In the genomic region with DNA sequence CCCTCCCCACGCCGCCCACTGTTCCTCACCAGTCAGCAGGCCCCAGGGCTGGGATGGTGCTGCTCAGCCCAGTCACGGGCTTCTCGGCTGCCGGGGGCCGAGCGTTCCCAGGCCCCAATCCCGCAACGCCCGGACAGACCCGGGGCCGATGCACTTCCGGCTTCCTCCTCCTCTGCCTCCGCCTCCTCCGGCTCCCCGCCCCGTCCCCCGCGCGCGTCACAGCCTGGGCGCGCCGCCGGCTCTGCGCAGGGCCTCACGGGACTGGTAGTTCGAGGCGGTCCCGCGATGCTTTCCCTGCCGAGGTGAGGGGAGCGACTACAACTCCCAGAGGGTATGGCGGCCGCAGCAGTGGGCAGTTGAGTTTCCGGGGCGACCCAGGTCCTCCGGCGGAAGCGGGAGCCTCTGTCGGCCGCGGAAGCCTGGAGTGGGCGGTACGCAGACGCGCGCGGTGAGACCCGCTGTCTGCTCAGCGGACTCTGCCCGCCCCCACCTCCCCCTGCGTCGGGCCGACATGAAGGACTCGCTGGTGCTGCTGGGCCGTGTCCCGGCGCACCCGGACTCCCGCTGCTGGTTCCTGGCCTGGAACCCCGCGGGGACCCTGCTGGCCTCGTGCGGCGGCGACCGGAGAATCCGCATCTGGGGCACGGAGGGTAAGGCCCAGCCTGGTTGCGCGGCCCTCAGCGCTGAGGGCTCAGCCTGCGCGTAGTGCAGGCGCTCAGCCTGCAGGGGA, we compare ENCODE assay signal across 8 cellular contexts. TPM values are rescaled to one million over a fixed set of nuclear protein-coding genes. Genes with fewer than 3 reads are reported as not detected.
DNase-seq lines count a peak whose midpoint lies in the region; ATAC-seq and TF ChIP-seq lines count a peak whose summit lies in the region.

A gene (plus strand): TSS at position 386 of the 730 bp plus-strand sequence. CDS start 126 bp downstream, at position 512.
A gene with protein sequence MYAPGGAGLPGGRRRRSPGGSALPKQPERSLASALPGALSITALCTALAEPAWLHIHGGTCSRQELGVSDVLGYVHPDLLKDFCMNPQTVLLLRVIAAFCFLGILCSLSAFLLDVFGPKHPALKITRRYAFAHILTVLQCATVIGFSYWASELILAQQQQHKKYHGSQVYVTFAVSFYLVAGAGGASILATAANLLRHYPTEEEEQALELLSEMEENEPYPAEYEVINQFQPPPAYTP (minus strand): TSS at position 158 of the 730 bp plus-strand sequence. CDS start 616 bp downstream, outside the sequence.

- H3K4me3 Mint-ChIP-seq in activated naive CD4-positive, alpha-beta T cell treated with anti-CD3 and anti-CD28 coated beads, Interleukin-2, amount 50 U/mL, for 24 hours: peak within 1 kb of the TSS; percentile 97

- POLR2A ChIA-PET in GM10248 (lab: Yijun Ruan, JAX): interaction anchor here (0.5 kb wide), 1 partner anchor 9 kb away, joined by 4 read pairs; no protein-coding TSS in a partner anchor

- H3K9me3 ChIP-seq in testis: no peaks in the 10 kb centered on the region

- no peaks in the 10 kb centered on the region for H3K9me3 Mint-ChIP-seq in activated naive CD4-positive, alpha-beta T cell treated with anti-CD3 and anti-CD28 coated beads, Interleukin-2, amount 50 U/mL, for 24 hours

- H3K4me3 ChIP-seq in testis: peak within 1 kb of the TSS; percentile 77 to 83

- H3K27ac ChIP-seq in testis: peak within 1 kb of the TSS; percentile 86 to 92

- ATAC-seq in HG02588 (IDR thresholded peaks at IDR 0.05; ENCODE audit: unreplicated experiment) (peak; percentile 90), SK-N-SH treated with all-trans-retinoic acid at 6 μM for 48 hours (peak; percentile 96), omental fat pad (ENCODE audit: low FRiP score) (peak; percentile 99)

- 0% methylated on average over 17 to 68 of the region's 76 CpGs for WGBS in testis, 2 donors

- DNase-seq in GM10248 (ENCODE audit: extremely low spot score) (peak; percentile 99), NCI-H1092 (lab: John Stamatoyannopoulos, UW) (peak; percentile 93), glomerular endothelial cell (ENCODE audit: extremely low read depth, low read depth, low spot score) (no peak), omental fat pad (ENCODE audit: low spot score) (peak; percentile 83), testis (peak; percentile 99)

- peaks cover 54% of the 10 kb centered on the region for H3K4me1 Mint-ChIP-seq in activated naive CD4-positive, alpha-beta T cell treated with anti-CD3 and anti-CD28 coated beads, Interleukin-2, amount 50 U/mL, for 24 hours

- no peaks in the 10 kb centered on the region for H3K27me3 Mint-ChIP-seq in activated naive CD4-positive, alpha-beta T cell treated with anti-CD3 and anti-CD28 coated beads, Interleukin-2, amount 50 U/mL, for 24 hours

- CTCF ChIA-PET in GM10248 (lab: Yijun Ruan, JAX): interaction anchor here (1.3 to 3.6 kb wide), 4 partner anchors 12 to 129 kb away, joined by 3 to 18 read pairs (median 6); a partner anchor contains a TSS

- intact Hi-C loops in testis (cut with DNase I; ENCODE audit: low total_unique reads): no loop called here

- peak within 1 kb of the TSS; percentile 93 for H3K27ac Mint-ChIP-seq in activated naive CD4-positive, alpha-beta T cell treated with anti-CD3 and anti-CD28 coated beads, Interleukin-2, amount 50 U/mL, for 24 hours

- H3K36me3 Mint-ChIP-seq in activated naive CD4-positive, alpha-beta T cell treated with anti-CD3 and anti-CD28 coated beads, Interleukin-2, amount 50 U/mL, for 24 hours: peaks cover 11% of the 10 kb centered on the region

- H3K4me1 ChIP-seq in testis: peaks cover 32% of the 10 kb centered on the region

- H3K36me3 ChIP-seq in testis (ENCODE audit: low read depth, missing control alignments): no peaks in the 10 kb centered on the region

- no peaks in the 10 kb centered on the region for H3K27me3 ChIP-seq in testis

- TF ChIP-seq POLR2A in testis (IDR thresholded peaks at IDR 0.05): peak; percentile 27

- peak; percentile 14 for TF ChIP-seq CTCF in GM10248 (IDR thresholded peaks at IDR 0.05; ENCODE audit: control extremely low read depth, extremely low read depth, low read depth, missing control alignments)
- peak in 1 of 3 donors; percentile 27 for TF ChIP-seq CTCF in omental fat pad (IDR thresholded peaks at IDR 0.05)
- peak in 1 of 3 experiments; percentile 21 for TF ChIP-seq CTCF in testis (IDR thresholded peaks at IDR 0.05)

TF ChIP-seq in SK-N-SH treated with all-trans-retinoic acid at 6 μM for 48 hours, 23 proteins besides CTCF, POLR2A, EP300 and RAD21:
- no peak for TF ChIP-seq ZC3H10 (CRISPR knock-in tag; IDR thresholded peaks at IDR 0.05)
- TF ChIP-seq, protein P1, sequence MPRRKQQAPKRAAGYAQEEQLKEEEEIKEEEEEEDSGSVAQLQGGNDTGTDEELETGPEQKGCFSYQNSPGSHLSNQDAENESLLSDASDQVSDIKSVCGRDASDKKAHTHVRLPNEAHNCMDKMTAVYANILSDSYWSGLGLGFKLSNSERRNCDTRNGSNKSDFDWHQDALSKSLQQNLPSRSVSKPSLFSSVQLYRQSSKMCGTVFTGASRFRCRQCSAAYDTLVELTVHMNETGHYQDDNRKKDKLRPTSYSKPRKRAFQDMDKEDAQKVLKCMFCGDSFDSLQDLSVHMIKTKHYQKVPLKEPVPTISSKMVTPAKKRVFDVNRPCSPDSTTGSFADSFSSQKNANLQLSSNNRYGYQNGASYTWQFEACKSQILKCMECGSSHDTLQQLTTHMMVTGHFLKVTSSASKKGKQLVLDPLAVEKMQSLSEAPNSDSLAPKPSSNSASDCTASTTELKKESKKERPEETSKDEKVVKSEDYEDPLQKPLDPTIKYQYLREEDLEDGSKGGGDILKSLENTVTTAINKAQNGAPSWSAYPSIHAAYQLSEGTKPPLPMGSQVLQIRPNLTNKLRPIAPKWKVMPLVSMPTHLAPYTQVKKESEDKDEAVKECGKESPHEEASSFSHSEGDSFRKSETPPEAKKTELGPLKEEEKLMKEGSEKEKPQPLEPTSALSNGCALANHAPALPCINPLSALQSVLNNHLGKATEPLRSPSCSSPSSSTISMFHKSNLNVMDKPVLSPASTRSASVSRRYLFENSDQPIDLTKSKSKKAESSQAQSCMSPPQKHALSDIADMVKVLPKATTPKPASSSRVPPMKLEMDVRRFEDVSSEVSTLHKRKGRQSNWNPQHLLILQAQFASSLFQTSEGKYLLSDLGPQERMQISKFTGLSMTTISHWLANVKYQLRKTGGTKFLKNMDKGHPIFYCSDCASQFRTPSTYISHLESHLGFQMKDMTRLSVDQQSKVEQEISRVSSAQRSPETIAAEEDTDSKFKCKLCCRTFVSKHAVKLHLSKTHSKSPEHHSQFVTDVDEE (CRISPR knock-in tag; IDR thresholded peaks at IDR 0.05): peak; percentile 23; the same call in 1 of the 2 replicates
- TF ChIP-seq TCF4 (CRISPR knock-in tag; IDR thresholded peaks at IDR 0.05; ENCODE audit: borderline replicate concordance): no peak
TF ChIP-seq in SK-N-SH treated with all-trans-retinoic acid at 6 μM for 48 hours: peak in this region for 1.

RNA-seq across cellular contexts. Expression of the first gene that starts in this region (rescaled TPM):
- total RNA-seq in glomerular endothelial cell (90.9 and 110 TPM in 2 replicates), omental fat pad (100 to 1,000 TPM in 3 of 4 donors, 10 to 100 TPM in 1; 80.9 to 117 (median 105) TPM), testis (100 to 1,000 TPM; 154 to 164 TPM)
- 56.8 TPM for polyA plus RNA-seq in testis (ENCODE audit: insufficient read depth, low read depth, low replicate concordance)

RNA-seq across cellular contexts. Expression of the second gene that starts in this region (rescaled TPM):
- total RNA-seq in glomerular endothelial cell: 45.0 and 51.3 TPM in 2 replicates
- total RNA-seq in omental fat pad: 10 to 100 TPM; 34.5 to 52.1 (median 43.2) TPM
- total RNA-seq in testis: 10 to 100 TPM; 25.0 to 32.1 TPM
- polyA plus RNA-seq in testis (ENCODE audit: insufficient read depth, low read depth, low replicate concordance): 29.2 TPM
